ENCODE assay signal across 30 cellular contexts in the genomic region with DNA sequence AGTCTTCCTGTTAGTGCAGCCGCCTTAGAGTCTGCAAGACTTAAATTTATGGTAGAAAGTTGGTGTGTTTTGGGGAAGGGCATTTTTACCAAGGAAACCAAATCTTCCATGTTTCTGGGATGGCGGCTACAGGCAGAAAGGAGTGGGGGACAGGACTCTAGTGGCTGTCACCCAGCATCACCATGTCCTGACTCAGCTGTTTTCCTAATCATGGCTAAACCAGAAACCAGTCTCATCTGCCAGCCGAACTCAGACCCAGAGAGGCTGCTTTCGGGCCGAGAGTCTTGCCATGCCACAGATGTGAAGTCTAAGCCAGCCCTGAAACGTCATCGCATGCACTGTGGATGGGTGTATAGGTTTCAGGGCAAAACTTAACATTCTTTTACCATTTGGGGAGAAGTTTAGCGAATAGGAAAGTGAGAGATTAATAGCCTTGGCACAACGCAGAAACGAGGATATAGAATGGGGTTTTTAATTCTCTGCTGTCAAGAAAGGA.
"Had no signal": no experiment of that assay in that cellular context is flagged by ENCODE, and none has a peak within 500 bp of the region (broad histone marks: within the 10 kb centered on the region; RNA-seq: fewer than 3 reads in every experiment).

No MANE protein-coding gene starts in this region.

- ATAC-seq: natural killer cell; psoas muscle; right cardiac atrium; sciatic nerve; stimulated activated memory B cell treated with anti-CD40 and anti-IgM and Interleukin-4, amounts not matched to agents 10 μg/mL and 1 μg/mL and 100 μg/mL, for 72 hours; stimulated activated naive CD8-positive, alpha-beta T cell treated with anti-CD3 and anti-CD28 coated beads, Interleukin-15, amount 100 ng/mL, for 72 hours; stimulated activated naive CD8-positive, alpha-beta T cell treated with anti-CD3 and anti-CD28 coated beads, Interleukin-15, Interleukin-2, amounts not matched to agents 100 U/mL and 50 U/mL, for 24 hours; upper lobe of right lung had no signal

- H3K27ac ChIP-seq: neural progenitor cell, ovary, parathyroid adenoma, psoas muscle, skin epidermis, spleen, suprapubic skin, testis, tibial artery, transverse colon, upper lobe of right lung, uterus had no signal

- H2AFZ ChIP-seq: neural progenitor cell, parathyroid adenoma had no signal

- H3K4me3 Mint-ChIP-seq: natural killer cell; nephron; neural progenitor cell; stimulated activated memory B cell treated with anti-CD40 and anti-IgM and Interleukin-4, amounts not matched to agents 10 μg/mL and 1 μg/mL and 100 μg/mL, for 72 hours; stimulated activated naive CD8-positive, alpha-beta T cell treated with anti-CD3 and anti-CD28 coated beads, Interleukin-15, amount 100 ng/mL, for 72 hours; type B pancreatic cell had no signal

- H3K9ac ChIP-seq: neural progenitor cell, parathyroid adenoma had no signal

- H3K27ac Mint-ChIP-seq: natural killer cell; nephron; neural progenitor cell; progenitor cell of endocrine pancreas; stimulated activated memory B cell treated with anti-CD40 and anti-IgM and Interleukin-4, amounts not matched to agents 10 μg/mL and 1 μg/mL and 100 μg/mL, for 72 hours; type B pancreatic cell had no signal

- H3K4me3 ChIP-seq: neural progenitor cell, ovary, psoas muscle, skin epidermis, smooth muscle cell, spleen, suprapubic skin, testis, tibial artery, transverse colon, upper lobe of right lung, uterus had no signal

- H3K36me3 ChIP-seq: neural progenitor cell, ovary, spleen, suprapubic skin, tibial artery, transverse colon, upper lobe of right lung, uterus had no signal

- DNase-seq: natural killer cell; occipital lobe; ovary; psoas muscle; right cardiac atrium; spleen; stimulated activated CD4-positive, alpha-beta T cell treated with anti-CD3 and anti-CD28 coated beads, Interleukin-12 subunit alpha, Interleukin-12 subunit beta, amount 100 ng/mL, for 4 hours; stimulated activated CD4-positive, alpha-beta T cell treated with anti-CD3 and anti-CD28 coated beads, Interleukin-1b, Interleukin-23, amount 100 ng/mL, for 48 hours; stimulated activated CD4-positive, alpha-beta T cell treated with anti-CD3 and anti-CD28 coated beads, Interleukin-4, amount 100 ng/mL, for 1 hour; stimulated activated CD4-positive, alpha-beta T cell treated with anti-CD3 and anti-CD28 coated beads, Interleukin-4, amount 100 ng/mL, for 4 hours; stimulated activated CD8-positive, alpha-beta memory T cell treated with anti-CD3 and anti-CD28 coated beads, Interleukin-4, amount 100 ng/mL, for 48 hours; stimulated activated naive CD4-positive, alpha-beta T cell; stimulated activated naive CD8-positive, alpha-beta T cell treated with anti-CD3 and anti-CD28 coated beads, Interleukin-15, amount 100 ng/mL, for 72 hours; stimulated activated naive CD8-positive, alpha-beta T cell treated with anti-CD3 and anti-CD28 coated beads, Interleukin-15, Interleukin-2, amounts not matched to agents 100 U/mL and 50 U/mL, for 24 hours; substantia nigra; testis; tibial artery; transverse colon; upper lobe of right lung; uterus had no signal

- H3K4me1 ChIP-seq: parathyroid adenoma, psoas muscle, spleen, transverse colon, uterus had no signal

- H3K4me2 ChIP-seq: neural progenitor cell, smooth muscle cell had no signal

- H3K27me3 Mint-ChIP-seq: progenitor cell of endocrine pancreas had no signal

- H3K9me3 Mint-ChIP-seq: natural killer cell; nephron; stimulated activated naive CD8-positive, alpha-beta T cell treated with anti-CD3 and anti-CD28 coated beads, Interleukin-15, amount 100 ng/mL, for 72 hours had no signal

- H3K9me3 ChIP-seq: ovary, psoas muscle, suprapubic skin, testis, transverse colon, upper lobe of right lung, uterus had no signal

- H3K4me1 Mint-ChIP-seq: natural killer cell; stimulated activated memory B cell treated with anti-CD40 and anti-IgM and Interleukin-4, amounts not matched to agents 10 μg/mL and 1 μg/mL and 100 μg/mL, for 72 hours; stimulated activated naive CD8-positive, alpha-beta T cell treated with anti-CD3 and anti-CD28 coated beads, Interleukin-15, amount 100 ng/mL, for 72 hours had no signal

- H3K79me2 ChIP-seq: parathyroid adenoma had no signal

- H3K36me3 Mint-ChIP-seq: natural killer cell; neural progenitor cell; stimulated activated memory B cell treated with anti-CD40 and anti-IgM and Interleukin-4, amounts not matched to agents 10 μg/mL and 1 μg/mL and 100 μg/mL, for 72 hours had no signal

- H3K27me3 ChIP-seq: neural progenitor cell, ovary, testis, transverse colon, upper lobe of right lung, uterus had no signal
